ENCODE assay signal across 10 cellular contexts in genomic region chr2:158214431-158214830, GRCh38.
DNase-seq lines count a peak whose midpoint lies in the region; ATAC-seq, FAIRE-seq and TF ChIP-seq lines count a peak whose summit lies in the region.
"Had no signal": no experiment of that assay in that cellular context is flagged by ENCODE, and none has a peak within 500 bp of the region (broad histone marks: within the 10 kb centered on the region; RNA-seq: fewer than 3 reads in every experiment).

No MANE protein-coding gene starts in this region.

- peaks cover 8% of the 10 kb centered on the region for H3K4me1 Mint-ChIP-seq in CD4-positive, alpha-beta T cell (ENCODE audit: low read depth)

- H3K27ac Mint-ChIP-seq in CD4-positive, alpha-beta T cell: no peak overlapping the region

- intact Hi-C loops in CD4-positive, alpha-beta T cell (cut with DNase I, micrococcal nuclease): no loop called here

- no peaks in the 10 kb centered on the region for H3K27me3 ChIP-seq in CD4-positive, alpha-beta T cell (ENCODE audit: control insufficient read depth, insufficient read depth, low read length)

- H3K9me3 ChIP-seq in CD4-positive, alpha-beta T cell (ENCODE audit: control insufficient read depth, low read length): no peaks in the 10 kb centered on the region

- peaks cover 4% of the 10 kb centered on the region for H3K27me3 Mint-ChIP-seq in CD4-positive, alpha-beta T cell
- H3K27me3 Mint-ChIP-seq: IgD-negative memory B cell had no signal

- POLR2A ChIA-PET in CD4-positive, alpha-beta T cell (lab: Charles Lee): no interaction called here

- in situ Hi-C loops in ACHN (cut with HindIII; ENCODE audit: low pct_ligation_motif_present, low pct_unique_long_range_greater_than_20kb, low sequenced_read_pairs): no loop called here

- no peaks in the 10 kb centered on the region for H3K9me3 Mint-ChIP-seq in CD4-positive, alpha-beta T cell

- no peaks in the 10 kb centered on the region for H3K36me3 Mint-ChIP-seq in CD4-positive, alpha-beta T cell (ENCODE audit: low read depth)
- H3K36me3 Mint-ChIP-seq: IgD-negative memory B cell had no signal

- TF ChIP-seq CTCF in CD4-positive, alpha-beta T cell (IDR thresholded peaks at IDR 0.05): no peak

- ATAC-seq in HG02642 (IDR thresholded peaks at IDR 0.05; ENCODE audit: poor library complexity, unreplicated experiment) (peak; percentile 69), esophagus mucosa (peak; percentile 79), HG02588 (IDR thresholded peaks at IDR 0.05; ENCODE audit: unreplicated experiment) (no peak), HG03025 (IDR thresholded peaks at IDR 0.05; ENCODE audit: low FRiP score, unreplicated experiment) (no peak)
- ATAC-seq in CD4-positive, alpha-beta T cell (ENCODE audit: poor library complexity): no peak

- no peak for DNase-seq in GM18507 (ENCODE audit: extremely low spot score, insufficient read length, low read depth)
- peak; percentile 39 for DNase-seq in NCI-H2029 (lab: John Stamatoyannopoulos, UW)
- no peak for DNase-seq in CD4-positive, alpha-beta T cell
- DNase-seq in ACHN: no peak

- FAIRE-seq in GM18507 (lab: Jason Lieb, UNC): peak; percentile 5
- FAIRE-seq: colon had no signal

- CTCF ChIA-PET in CD4-positive, alpha-beta T cell (lab: Charles Lee): no interaction called here

- no peak overlapping the region for H3K4me3 Mint-ChIP-seq in CD4-positive, alpha-beta T cell
- H3K4me3 Mint-ChIP-seq: IgD-negative memory B cell had no signal

- no peak overlapping the region for H3K27ac ChIP-seq in CD4-positive, alpha-beta T cell (ENCODE audit: low read depth, low read length)

Comparison
In these comparisons a context has a peak if more than half of its experiments do, and no peak if none do; other contexts are left out.
1. ATAC-seq: peak in HG02642 (single experiment) and esophagus mucosa (single experiment); none in CD4-positive, alpha-beta T cell (single experiment), HG02588 (single experiment) and HG03025 (single experiment).